In genomic region chr19:9792191-9793050, GRCh38 we compare ENCODE assay signal across 8 cellular contexts. TPM values are rescaled to one million over a fixed set of nuclear protein-coding genes. Genes with fewer than 3 reads are reported as not detected.
DNase-seq lines count a peak whose midpoint lies in the region; ATAC-seq, FAIRE-seq and TF ChIP-seq lines count a peak whose summit lies in the region.

No MANE protein-coding gene starts in this region.

- peak overlapping the region; percentile 66 for H3K4me3 Mint-ChIP-seq in Calu3 (ENCODE audit: low read depth, unreplicated experiment)

- no peak for FAIRE-seq in small intestine (lab: Jason Lieb, UNC)

- no TSS peak for BruUV-seq in Calu3 (replicated peaks; lab: Mats Ljungman, UMichigan)

- peaks cover 8% of the 10 kb centered on the region for H3K4me1 Mint-ChIP-seq in Calu3 (ENCODE audit: low read depth, unreplicated experiment)

- peaks cover 18% of the 10 kb centered on the region for H3K36me3 Mint-ChIP-seq in Calu3 (ENCODE audit: insufficient read depth, unreplicated experiment)

- H3K36me3 ChIP-seq in small intestine (ENCODE audit: control insufficient read depth in 2 of 2, insufficient read depth in 2 of 2, low read length in 2 of 2): no peaks in the 10 kb centered on the region

- H3K4me3 ChIP-seq in small intestine (ENCODE audit: low read depth in 1 of 2, low read length in 2 of 2): peak overlapping the region; percentile 60 to 73

- H3K27ac ChIP-seq in small intestine (ENCODE audit: low read depth in 1 of 2, low read length in 1 of 2): peak overlapping the region; percentile 72 to 97

- peak; percentile 61 for DNase-seq in Calu3
- peak; percentile 96 to 98 for DNase-seq in NCI-H446 (lab: John Stamatoyannopoulos, UW)
- DNase-seq in activated CD4-positive, alpha-beta T cell treated with anti-CD3 and anti-CD28 coated beads for 24 hours (ENCODE audit: low read depth in 2 of 2): peak; percentile 88 to 89
- DNase-seq in cerebellar cortex (ENCODE audit: low spot score): peak; percentile 91
- peak; percentile 50 for DNase-seq in inferior parietal cortex (ENCODE audit: extremely low spot score)
- DNase-seq in small intestine: peak; percentile 94

- TF ChIP-seq CTCF in Calu3 (IDR thresholded peaks at IDR 0.05; ENCODE audit: unreplicated experiment): no peak

- H3K4me1 ChIP-seq in small intestine (ENCODE audit: control insufficient read depth in 2 of 2, insufficient read depth in 1 of 2, low read depth in 1 of 2, low read length in 1 of 2): no peaks in the 10 kb centered on the region

- CTCF ChIA-PET in Calu3 (lab: Charles Lee): no interaction called here

- intact Hi-C loops in Calu3 (cut with micrococcal nuclease; ENCODE audit: unreplicated experiment): no loop called here

- no peaks in the 10 kb centered on the region for H3K27me3 ChIP-seq in small intestine (ENCODE audit: control insufficient read depth in 2 of 2, insufficient read depth in 2 of 2, low read length in 2 of 2)

- 3 to 4% (median 3%) methylated on average over 61 to 71 of the region's 71 CpGs for WGBS in small intestine, 3 donors

- no peak overlapping the region for H3K27ac Mint-ChIP-seq in Calu3 (ENCODE audit: unreplicated experiment)

- ATAC-seq in HG02763 (IDR thresholded peaks at IDR 0.05; ENCODE audit: unreplicated experiment): peak; percentile 35
- no peak for ATAC-seq in HG03196 (IDR thresholded peaks at IDR 0.05; ENCODE audit: unreplicated experiment)

- H3K9me3 ChIP-seq in small intestine (ENCODE audit: control insufficient read depth, low read depth): no peaks in the 10 kb centered on the region

- H3K9me3 Mint-ChIP-seq in Calu3 (ENCODE audit: low read depth, unreplicated experiment): no peaks in the 10 kb centered on the region

- H3K27me3 Mint-ChIP-seq in Calu3 (ENCODE audit: unreplicated experiment): no peaks in the 10 kb centered on the region

RNA-seq across cellular contexts. Expression of gene ZNF846, which starts 23.9 kb away (rescaled TPM):
- total RNA-seq in Calu3 (2022): 7.8 and 8.0 TPM in 2 replicates
- 1 to 10 TPM; 2.2 to 3.1 (median 2.5) TPM for polyA plus RNA-seq in small intestine

RNA-seq across cellular contexts. Expression of gene FBXL12, which starts 26.5 kb away (rescaled TPM):
- total RNA-seq in Calu3 (2022): 20.7 and 21.4 TPM in 2 replicates
- 10 to 100 TPM; 17.1 to 36.5 (median 27.0) TPM for polyA plus RNA-seq in small intestine

RNA-seq across cellular contexts. Expression of gene UBL5, which starts 35.3 kb away (rescaled TPM):
- total RNA-seq in Calu3 (2022): 233 and 234 TPM in 2 replicates
- polyA plus RNA-seq in small intestine: 1,000 to 10,000 TPM in 1 of 3 donors, 100 to 1,000 TPM in 2; 606 to 1,357 (median 909) TPM

RNA-seq across cellular contexts. Expression of gene PIN1, which starts 42.7 kb away (rescaled TPM):
- total RNA-seq in Calu3 (2022): 49.5 and 51.0 TPM in 2 replicates
- 100 to 1,000 TPM in 1 of 3 donors, 10 to 100 TPM in 2; 74.7 to 109 (median 90.2) TPM for polyA plus RNA-seq in small intestine
